In the genomic region with DNA sequence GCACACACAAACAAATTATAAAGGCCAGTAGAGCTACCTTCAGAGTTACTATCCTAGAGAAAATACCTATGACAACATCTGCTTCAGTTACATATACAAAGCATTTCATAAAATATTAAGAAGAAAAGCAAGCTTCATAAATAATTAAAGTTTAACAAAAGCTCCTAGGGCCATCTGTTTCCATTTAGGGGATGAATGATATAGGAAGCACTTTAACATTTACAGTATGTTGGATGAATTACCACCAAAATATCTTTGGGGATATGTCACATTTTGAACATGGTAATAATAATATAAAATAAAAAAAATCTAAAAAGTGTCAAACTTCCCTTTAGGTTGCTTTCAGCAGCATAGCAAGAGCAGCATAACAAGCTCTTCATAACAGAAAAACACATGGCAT, we compare ENCODE assay signal across 13 cellular contexts.
DNase-seq lines count a peak whose midpoint lies in the region; ATAC-seq and TF ChIP-seq lines count a peak whose summit lies in the region.
"Had no signal": no experiment of that assay in that cellular context is flagged by ENCODE, and none has a peak within 500 bp of the region (broad histone marks: within the 10 kb centered on the region; RNA-seq: fewer than 3 reads in every experiment).

No MANE protein-coding gene starts in this region.

- H4K20me1 ChIP-seq in SK-N-SH (ENCODE audit: insufficient read depth): no peaks in the 10 kb centered on the region

- no peak overlapping the region for H3K9ac ChIP-seq in SK-N-SH

- peaks cover 13% of the 10 kb centered on the region for H3F3A ChIP-seq in SK-N-SH (replicated peaks; ENCODE audit: insufficient read depth)

- TF ChIP-seq CTCF in SK-N-SH (IDR thresholded peaks at IDR 0.05): no peak
- TF ChIP-seq CTCF in fibroblast of mammary gland (conservative IDR thresholded peaks at IDR 0.05; ENCODE audit: control insufficient read depth, insufficient read depth, low read depth, low read length): no peak
- TF ChIP-seq CTCF in tibial artery (IDR thresholded peaks at IDR 0.05): no peak
- TF ChIP-seq CTCF in natural killer cell (IDR thresholded peaks at IDR 0.05): no peak

- CTCF ChIA-PET in SK-N-SH (lab: Yijun Ruan, JAX): interaction anchor here (0.6 to 1.9 kb wide), 7 partner anchors 88 to 370 kb away, joined by 3 to 8 read pairs (median 4); no protein-coding TSS in a partner anchor

- DNase-seq in GM03348 (ENCODE audit: low spot score) (peak; percentile 17), SK-N-SH (no peak), fibroblast of mammary gland (ENCODE audit: low read depth) (peak; percentile 31), tibial artery (no peak), natural killer cell (no peak), germinal center (ENCODE audit: low spot score) (no peak)
- DNase-seq: CD8-positive, alpha-beta T cell; COR-L47; DND-41; GF-D8 had no signal

- TF ChIP-seq EP300 in SK-N-SH (IDR thresholded peaks at IDR 0.05; ENCODE audit: borderline replicate concordance in 1 of 2, low read depth in 1 of 2, low read length in 1 of 2): no peak

- H3K27ac Mint-ChIP-seq in natural killer cell: no peak overlapping the region
- H3K27ac Mint-ChIP-seq: CD8-positive, alpha-beta T cell had no signal

- intact Hi-C loops in tibial artery (cut with DNase I; ENCODE audit: low total_unique reads) (loop anchor here (10.0 kb wide), 1 partner anchor 56 kb away; no protein-coding TSS in a partner anchor), natural killer cell (cut with micrococcal nuclease) (no loop called here)

- H3K4me1 Mint-ChIP-seq in natural killer cell: no peaks in the 10 kb centered on the region
- H3K4me1 Mint-ChIP-seq: CD14-positive monocyte had no signal

- ATAC-seq in natural killer cell (no peak), GM21825 (IDR thresholded peaks at IDR 0.05; ENCODE audit: unreplicated experiment) (no peak)
- ATAC-seq: CD8-positive, alpha-beta T cell; HCT116 had no signal

- no peaks in the 10 kb centered on the region; the same call in 1 of the 2 replicates for H3K79me2 ChIP-seq in SK-N-SH (ENCODE audit: insufficient read depth)

- H3K27me3 Mint-ChIP-seq in natural killer cell (ENCODE audit: low read depth in 2 of 2): no peaks in the 10 kb centered on the region

- no peak overlapping the region for H3K4me2 ChIP-seq in SK-N-SH

- POLR2A ChIA-PET in SK-N-SH (lab: Yijun Ruan, JAX): no interaction called here

- H3K36me3 ChIP-seq in SK-N-SH (replicated peaks in 1 of 2; ENCODE audit: control insufficient read depth in 1 of 2, insufficient read depth in 2 of 2, low read length in 1 of 2): peaks cover 4 to 8% of the 10 kb centered on the region in 2 experiments
- H3K36me3 ChIP-seq in tibial artery: no peaks in the 10 kb centered on the region

- H3K4me1 ChIP-seq in SK-N-SH (ENCODE audit: control insufficient read depth in 1 of 2, insufficient read depth in 2 of 2, low read depth in 1 of 2, low read length in 1 of 2) (no peaks in the 10 kb centered on the region; a peak in 1 of 4 replicates), tibial artery (peaks cover 0 to 45% (median 0%) of the 10 kb centered on the region in 4 donors)

- TF ChIP-seq RAD21 in SK-N-SH (IDR thresholded peaks at IDR 0.05; ENCODE audit: low read length): no peak

- no peaks in the 10 kb centered on the region for H3K36me3 Mint-ChIP-seq in natural killer cell

- H3K4me3 ChIP-seq in SK-N-SH (ENCODE audit: low read depth in 2 of 2, low read length in 1 of 2) (no peak overlapping the region), fibroblast of mammary gland (ENCODE audit: control insufficient read depth, low read depth, low read length) (no peak overlapping the region), tibial artery (no peak overlapping the region)

- no peak overlapping the region for H3K4me3 Mint-ChIP-seq in natural killer cell
- H3K4me3 Mint-ChIP-seq: CD14-positive monocyte; CD8-positive, alpha-beta T cell had no signal

- H3K9me3 ChIP-seq in SK-N-SH (no peaks in the 10 kb centered on the region), tibial artery (no peaks in the 10 kb centered on the region)

- H3K9me3 Mint-ChIP-seq in natural killer cell: no peaks in the 10 kb centered on the region
- H3K9me3 Mint-ChIP-seq: CD8-positive, alpha-beta T cell had no signal

- H3K27me3 ChIP-seq in SK-N-SH (ENCODE audit: insufficient read depth): no peaks in the 10 kb centered on the region
- no peaks in the 10 kb centered on the region for H3K27me3 ChIP-seq in tibial artery

- H3K9me2 ChIP-seq in SK-N-SH: no peaks in the 10 kb centered on the region

- H3K27ac ChIP-seq in SK-N-SH (ENCODE audit: low read depth in 2 of 2, low read length in 1 of 2) (peak overlapping the region; percentile 35 to 39; a peak in 1 of 4 replicates), tibial artery (peak overlapping the region; percentile 1 to 24)

- no peak overlapping the region for H2AFZ ChIP-seq in SK-N-SH (ENCODE audit: low read depth)

TF ChIP-seq in SK-N-SH, 30 proteins besides CTCF, POLR2A, EP300 and RAD21:
- TF ChIP-seq SMC3 (IDR thresholded peaks at IDR 0.05; ENCODE audit: low read depth, low read length) (no peak), TCF12 (IDR thresholded peaks at IDR 0.05) (peak; percentile 82)
- TF ChIP-seq, protein P1, sequence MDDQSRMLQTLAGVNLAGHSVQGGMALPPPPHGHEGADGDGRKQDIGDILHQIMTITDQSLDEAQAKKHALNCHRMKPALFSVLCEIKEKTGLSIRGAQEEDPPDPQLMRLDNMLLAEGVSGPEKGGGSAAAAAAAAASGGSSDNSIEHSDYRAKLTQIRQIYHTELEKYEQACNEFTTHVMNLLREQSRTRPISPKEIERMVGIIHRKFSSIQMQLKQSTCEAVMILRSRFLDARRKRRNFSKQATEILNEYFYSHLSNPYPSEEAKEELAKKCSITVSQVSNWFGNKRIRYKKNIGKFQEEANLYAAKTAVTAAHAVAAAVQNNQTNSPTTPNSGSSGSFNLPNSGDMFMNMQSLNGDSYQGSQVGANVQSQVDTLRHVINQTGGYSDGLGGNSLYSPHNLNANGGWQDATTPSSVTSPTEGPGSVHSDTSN (IDR thresholded peaks at IDR 0.05): peak; percentile 37; the same call in 1 of the 2 replicates

Comparison
In these comparisons a context has a peak if more than half of its experiments do, and no peak if none do; other contexts are left out.
1. DNase-seq: peak in GM03348 (single experiment) and fibroblast of mammary gland (single experiment); none in SK-N-SH (single experiment), tibial artery (0 of 2), natural killer cell (single experiment) and germinal center (single experiment).